12 cellular contexts compared by ENCODE assay signal in genomic region chr9:83701286-83701685, GRCh38. TPM values are rescaled to one million over a fixed set of nuclear protein-coding genes. Genes with fewer than 3 reads are reported as not detected.
DNase-seq lines count a peak whose midpoint lies in the region; ATAC-seq, FAIRE-seq and TF ChIP-seq lines count a peak whose summit lies in the region.
"Had no signal": no experiment of that assay in that cellular context is flagged by ENCODE, and none has a peak within 500 bp of the region (broad histone marks: within the 10 kb centered on the region; RNA-seq: fewer than 3 reads in every experiment).

No MANE protein-coding gene starts in this region.

- H3K36me3 ChIP-seq in Karpas-422 (ENCODE audit: insufficient read depth, low read length) (peaks cover 10% of the 10 kb centered on the region; the same call in 1 of the 2 replicates), endodermal cell (ENCODE audit: control insufficient read depth, insufficient read depth, low read length) (peaks cover 27% of the 10 kb centered on the region), HepG2 (replicated peaks in 1 of 2; ENCODE audit: control insufficient read depth in 1 of 2, insufficient read depth in 2 of 2, low read length in 2 of 2) (peaks cover 0 to 1% of the 10 kb centered on the region in 2 experiments; a peak in 1 of 5 replicates)

- no peak for TF ChIP-seq RAD21 in HepG2 (CRISPR knock-in tag; IDR thresholded peaks at IDR 0.05)

- H3K4me3 Mint-ChIP-seq in activated naive CD4-positive, alpha-beta T cell treated with anti-CD3 and anti-CD28 coated beads, Interleukin-2, amount 50 U/mL, for 24 hours = peak overlapping the region; percentile 60
- H3K4me3 Mint-ChIP-seq in endodermal cell = no peak overlapping the region
- peak overlapping the region; percentile 23 to 36 for H3K4me3 Mint-ChIP-seq in stimulated activated naive CD8-positive, alpha-beta T cell treated with anti-CD3 and anti-CD28 coated beads, Interleukin-15, amount 100 ng/mL, for 72 hours

- DNase-seq in activated naive CD4-positive, alpha-beta T cell treated with anti-CD3 and anti-CD28 coated beads, Interleukin-2, amount 50 U/mL, for 16 hours = no peak
- DNase-seq in Karpas-422 (no peak), endodermal cell (no peak), HepG2 (ENCODE audit: low spot score) (no peak), erythroblast (lab: John Stamatoyannopoulos, UW) (no peak)
- no peak for DNase-seq in stimulated activated naive CD8-positive, alpha-beta T cell treated with anti-CD3 and anti-CD28 coated beads, Interleukin-15, amount 100 ng/mL, for 72 hours
- DNase-seq: GDM1, H7, left ventricle myocardium superior, NCI-H1105 had no signal

- no peak for TF ChIP-seq EP300 in HepG2 (IDR thresholded peaks at IDR 0.05; ENCODE audit: low read depth in 2 of 2, low read length in 2 of 2)
- no peak for TF ChIP-seq EP300 in HepG2 (CRISPR knock-in tag; IDR thresholded peaks at IDR 0.05; ENCODE audit: borderline replicate concordance)

- H3K36me3 Mint-ChIP-seq in activated naive CD4-positive, alpha-beta T cell treated with anti-CD3 and anti-CD28 coated beads, Interleukin-2, amount 50 U/mL, for 24 hours = peaks cover 9% of the 10 kb centered on the region
- peaks cover 23% of the 10 kb centered on the region for H3K36me3 Mint-ChIP-seq in endodermal cell (ENCODE audit: low read depth)

- ATAC-seq in stimulated activated naive CD8-positive, alpha-beta T cell treated with anti-CD3 and anti-CD28 coated beads, Interleukin-15, amount 100 ng/mL, for 72 hours = no peak
- no peak for ATAC-seq in GM21529 (IDR thresholded peaks at IDR 0.05; ENCODE audit: unreplicated experiment)
- no peak for ATAC-seq in HepG2

- H3K4me1 ChIP-seq in Karpas-422 (ENCODE audit: low read length) = peaks cover 88% of the 10 kb centered on the region
- H3K4me1 ChIP-seq in endodermal cell (ENCODE audit: control insufficient read depth, insufficient read depth, low read length) = no peaks in the 10 kb centered on the region
- H3K4me1 ChIP-seq in HepG2 (ENCODE audit: insufficient read depth, low read length) = peaks cover 51% of the 10 kb centered on the region

- H3K27me3 ChIP-seq in Karpas-422 (ENCODE audit: low read length) (no peaks in the 10 kb centered on the region), endodermal cell (ENCODE audit: control insufficient read depth, insufficient read depth, low read length, poor library complexity, severe bottlenecking) (no peaks in the 10 kb centered on the region), HepG2 (ENCODE audit: control insufficient read depth in 1 of 2, insufficient read depth in 2 of 2, low read length in 2 of 2) (no peaks in the 10 kb centered on the region)

- H3K4me1 Mint-ChIP-seq in activated naive CD4-positive, alpha-beta T cell treated with anti-CD3 and anti-CD28 coated beads, Interleukin-2, amount 50 U/mL, for 24 hours = peaks cover 86% of the 10 kb centered on the region
- peaks cover 17% of the 10 kb centered on the region for H3K4me1 Mint-ChIP-seq in endodermal cell
- H3K4me1 Mint-ChIP-seq in stimulated activated naive CD8-positive, alpha-beta T cell treated with anti-CD3 and anti-CD28 coated beads, Interleukin-15, amount 100 ng/mL, for 72 hours = peaks cover 71% of the 10 kb centered on the region

- H3K9ac ChIP-seq in Karpas-422 (ENCODE audit: low read length) (no peak overlapping the region), endodermal cell (ENCODE audit: extremely low read depth, low read length, poor library complexity, severe bottlenecking) (no peak overlapping the region), HepG2 (ENCODE audit: insufficient read depth, low read depth, low read length) (no peak overlapping the region)

- H3K4me2 ChIP-seq in Karpas-422 (ENCODE audit: low read depth, low read length, poor library complexity, severe bottlenecking) (peak overlapping the region; percentile 53), HepG2 (ENCODE audit: low read depth, low read length) (no peak overlapping the region)

- TF ChIP-seq CTCF in endodermal cell (conservative IDR thresholded peaks at IDR 0.05) = no peak
- no peak for TF ChIP-seq CTCF in HepG2 (CRISPR knock-in tag; IDR thresholded peaks at IDR 0.05)

- H2AFZ ChIP-seq in Karpas-422 (ENCODE audit: low read length) (no peak overlapping the region), HepG2 (ENCODE audit: low read length) (no peak overlapping the region)

- in situ Hi-C loops in HepG2 (cut with HindIII; ENCODE audit: extremely low pct_ligation_motif_present, low pct_unique_long_range_greater_than_20kb) = no loop called here

- no TSS peak for BruUV-seq in HepG2 (replicated peaks; lab: Mats Ljungman, UMichigan)

- H3K27ac Mint-ChIP-seq in activated naive CD4-positive, alpha-beta T cell treated with anti-CD3 and anti-CD28 coated beads, Interleukin-2, amount 50 U/mL, for 24 hours = peak overlapping the region; percentile 62
- no peak overlapping the region for H3K27ac Mint-ChIP-seq in endodermal cell
- H3K27ac Mint-ChIP-seq in stimulated activated naive CD8-positive, alpha-beta T cell treated with anti-CD3 and anti-CD28 coated beads, Interleukin-15, amount 100 ng/mL, for 72 hours = no peak overlapping the region

- H3K9me3 ChIP-seq in Karpas-422 (ENCODE audit: low read length) = no peaks in the 10 kb centered on the region
- H3K9me3 ChIP-seq in endodermal cell (ENCODE audit: control insufficient read depth, low read length) = peaks cover 16% of the 10 kb centered on the region
- H3K9me3 ChIP-seq in HepG2 (ENCODE audit: low read length) = no peaks in the 10 kb centered on the region

- H3K27ac ChIP-seq in Karpas-422 (ENCODE audit: low read length) (peak overlapping the region; percentile 79), endodermal cell (ENCODE audit: low read depth, low read length) (no peak overlapping the region), HepG2 (ENCODE audit: extremely low read length, insufficient read depth, low read length) (no peak overlapping the region)

- FAIRE-seq in HepG2 (lab: Jason Lieb, UNC) = no peak

- intact Hi-C loops in HepG2 (cut with micrococcal nuclease; ENCODE audit: unreplicated experiment) = no loop called here

- WGBS in endodermal cell (ENCODE audit: insufficient coverage in 1 of 2, insufficient read length in 1 of 2), 2 experiments = 85% methylated on average over 1 of the region's 1 CpG; no CpG with 5 or more reads in 1 of the 2 experiments
- WGBS in HepG2 (ENCODE audit: low lambda C conversion rate) = 100% methylated on average over 1 of the region's 1 CpG

- POLR2A ChIA-PET in HepG2 (lab: Yijun Ruan, JAX) = no interaction called here

- CTCF ChIA-PET in HepG2 (lab: Yijun Ruan, JAX; ENCODE audit: low intra/inter-chr PET ratio, low total read pairs) = no interaction called here

- no peaks in the 10 kb centered on the region for H3K9me3 Mint-ChIP-seq in activated naive CD4-positive, alpha-beta T cell treated with anti-CD3 and anti-CD28 coated beads, Interleukin-2, amount 50 U/mL, for 24 hours
- H3K9me3 Mint-ChIP-seq in endodermal cell = peaks cover 9% of the 10 kb centered on the region
- no peaks in the 10 kb centered on the region for H3K9me3 Mint-ChIP-seq in stimulated activated naive CD8-positive, alpha-beta T cell treated with anti-CD3 and anti-CD28 coated beads, Interleukin-15, amount 100 ng/mL, for 72 hours

- no peaks in the 10 kb centered on the region for H3K27me3 Mint-ChIP-seq in activated naive CD4-positive, alpha-beta T cell treated with anti-CD3 and anti-CD28 coated beads, Interleukin-2, amount 50 U/mL, for 24 hours
- H3K27me3 Mint-ChIP-seq in endodermal cell (ENCODE audit: insufficient read depth) = no peaks in the 10 kb centered on the region
- H3K27me3 Mint-ChIP-seq in stimulated activated naive CD8-positive, alpha-beta T cell treated with anti-CD3 and anti-CD28 coated beads, Interleukin-15, amount 100 ng/mL, for 72 hours = no peaks in the 10 kb centered on the region

- H3K9me2 ChIP-seq in Karpas-422 (replicated peaks; ENCODE audit: insufficient read depth, low read length) = no peaks in the 10 kb centered on the region

- H3K4me3 ChIP-seq in Karpas-422 (ENCODE audit: low read length) (peak overlapping the region; percentile 27; the same call in 1 of the 2 replicates), endodermal cell (ENCODE audit: low read length) (peak overlapping the region; percentile 1), HepG2 (replicated peaks in 1 of 3; ENCODE audit: insufficient read depth in 1 of 3, low read depth in 2 of 3, low read length in 3 of 3) (no peak overlapping the region)

- no peak for TF ChIP-seq POLR2A in HepG2 (IDR thresholded peaks at IDR 0.05; ENCODE audit: insufficient read depth in 1 of 2, low read depth in 2 of 2, low read length in 2 of 2)
- TF ChIP-seq POLR2A in erythroblast (IDR thresholded peaks at IDR 0.05; ENCODE audit: low read length) = no peak

- peaks cover 32% of the 10 kb centered on the region for H4K20me1 ChIP-seq in Karpas-422 (ENCODE audit: insufficient read depth, low read depth, low read length)
- peaks cover 87% of the 10 kb centered on the region for H4K20me1 ChIP-seq in HepG2 (ENCODE audit: insufficient read depth, low read length)

- H3K79me2 ChIP-seq in Karpas-422 (ENCODE audit: low read length) = peaks cover 99% of the 10 kb centered on the region
- peaks cover 97% of the 10 kb centered on the region for H3K79me2 ChIP-seq in HepG2 (ENCODE audit: insufficient read depth, low read length)

RNA-seq across cellular contexts. Expression of gene UBQLN1, which starts 6.5 kb away (rescaled TPM):
- 75.9 and 118 TPM in 2 replicates for total RNA-seq in Karpas-422 (2014; rRNA removed; shearing (Covaris generic); ENCODE audit: low replicate concordance)
- total RNA-seq in endodermal cell (100 to 1,000 TPM; 114 to 119 TPM), HepG2 (2016; rRNA removed; fragmentation: Illumina TruSeq; extraction: Trizol) (83.8 and 99.6 TPM in 2 replicates)
- 141 TPM for polyA plus RNA-seq in endodermal cell (2013, experiment 1 of 2)
- polyA plus RNA-seq in endodermal cell (2013, experiment 2 of 2) = 127 TPM
- total RNA-seq in HepG2 (2016; cell fraction: cytosol; rRNA removed; fragmentation: Illumina TruSeq; extraction: Trizol; ENCODE audit: low read depth) = 108 and 112 TPM in 2 replicates
- 84.3 and 103 TPM in 2 replicates for total RNA-seq in HepG2 (2016; cell fraction: insoluble cytoplasmic fraction; rRNA removed; fragmentation: Illumina TruSeq; extraction: Trizol)
- 88.3 and 91.3 TPM in 2 replicates for total RNA-seq in HepG2 (2016; cell fraction: membrane; rRNA removed; fragmentation: Illumina TruSeq; extraction: Trizol)
- total RNA-seq in HepG2 (2016; cell fraction: nucleus; rRNA removed; fragmentation: Illumina TruSeq; extraction: Trizol) = 67.3 and 76.3 TPM in 2 replicates
- 78.1 and 85.7 TPM in 2 replicates for polyA plus RNA-seq in HepG2 (2011; rRNA removed)
- polyA plus RNA-seq in HepG2 (2011; cell fraction: cytosol; rRNA removed) = 41.6 and 51.6 TPM in 2 replicates
- polyA plus RNA-seq in HepG2 (2011; cell fraction: nucleus; rRNA removed) = 37.0 and 39.5 TPM in 2 replicates
- polyA plus RNA-seq in HepG2 (2012) = 61.9 and 66.8 TPM in 2 replicates
- polyA plus RNA-seq in HepG2 (2016; cell fraction: cytosol; fragmentation: Illumina TruSeq; extraction: Trizol; ENCODE audit: low read depth) = 9.8 and 12.9 TPM in 2 replicates
- 96.5 and 97.5 TPM in 2 replicates for polyA plus RNA-seq in HepG2 (2016; cell fraction: insoluble cytoplasmic fraction; fragmentation: Illumina TruSeq; extraction: Trizol; ENCODE audit: low read depth)
- polyA plus RNA-seq in HepG2 (2016; cell fraction: membrane; fragmentation: Illumina TruSeq; extraction: Trizol; ENCODE audit: low read depth) = 29.4 and 30.1 TPM in 2 replicates
- polyA plus RNA-seq in HepG2 (2016; cell fraction: nucleus; fragmentation: Illumina TruSeq; extraction: Trizol; ENCODE audit: insufficient read depth, low read depth) = 54.4 and 58.0 TPM in 2 replicates
- 138 and 314 TPM in 2 replicates for polyA minus RNA-seq in HepG2 (2011; rRNA and poly(A)+ RNA removed; ENCODE audit: low replicate concordance)
- polyA minus RNA-seq in HepG2 (2011; cell fraction: cytosol; rRNA and poly(A)+ RNA removed) = 92.2 and 96.8 TPM in 2 replicates
- polyA minus RNA-seq in HepG2 (2011; cell fraction: nucleus; rRNA and poly(A)+ RNA removed) = 133 and 151 TPM in 2 replicates

Comparison
In these comparisons a context has a peak if more than half of its experiments do, and no peak if none do; other contexts are left out.
1. H3K4me3 ChIP-seq: peak in Karpas-422 (single experiment) and endodermal cell (single experiment); none in HepG2 (0 of 3).